ENCODE assay signal across 6 cellular contexts in the genomic region with DNA sequence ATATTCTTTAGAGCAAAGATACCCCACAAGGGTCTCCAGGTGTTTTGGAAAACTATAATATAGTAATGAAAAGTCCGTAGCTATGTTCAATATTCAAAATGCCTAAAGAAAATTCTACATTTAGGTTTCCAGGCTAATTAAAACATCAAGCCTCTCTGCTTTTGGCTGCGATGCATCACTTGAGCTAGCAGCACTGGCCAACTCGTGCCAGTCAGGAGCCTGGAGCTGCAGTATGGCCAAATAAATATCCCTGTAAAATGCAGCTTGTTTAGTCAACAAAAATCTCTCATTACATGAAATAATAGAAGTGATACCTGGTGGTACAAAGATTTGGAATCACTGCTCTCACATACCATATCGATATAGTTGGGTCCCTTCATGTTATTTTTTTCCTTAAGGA.
"Had no signal": no experiment of that assay in that cellular context is flagged by ENCODE, and none has a peak within 500 bp of the region (broad histone marks: within the 10 kb centered on the region; RNA-seq: fewer than 3 reads in every experiment).

No MANE protein-coding gene starts in this region.

- H3K4me3 Mint-ChIP-seq: HFFc6 had no signal

- DNase-seq: GM23248, GOT3, H7, HFFc6, IMR-90, KG1 had no signal

- H3K27ac Mint-ChIP-seq: HFFc6 had no signal
